Comparison of ENCODE assay signal across 18 cellular contexts in the genomic region with DNA sequence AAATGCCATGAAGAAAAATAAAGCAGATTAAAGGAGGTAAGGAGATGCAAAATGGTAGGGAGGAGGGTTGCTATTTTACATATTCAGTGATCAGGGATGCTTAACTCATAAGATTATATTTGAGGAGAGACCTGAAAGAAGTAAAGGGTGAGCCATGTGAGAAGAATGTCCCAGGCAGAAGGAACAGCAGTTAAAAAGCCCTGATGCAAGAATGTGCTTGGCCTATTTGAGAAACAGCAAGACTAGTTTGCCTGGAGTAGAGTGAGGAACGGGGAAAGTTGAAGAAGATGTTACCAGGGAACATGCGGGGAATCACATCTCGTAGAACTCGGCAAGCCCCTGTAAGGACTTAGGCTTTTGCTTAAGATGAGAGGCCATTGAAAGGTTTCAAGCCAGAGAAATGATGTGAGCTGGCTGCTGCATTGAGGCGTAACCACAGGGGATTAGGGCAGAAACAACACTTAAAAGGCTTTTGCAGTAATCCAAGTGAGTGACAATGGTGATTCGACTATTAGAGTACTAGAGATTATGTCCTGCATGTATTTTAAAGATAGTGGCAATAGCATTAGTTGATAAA.
DNase-seq lines count a peak whose midpoint lies in the region; ATAC-seq, FAIRE-seq and TF ChIP-seq lines count a peak whose summit lies in the region.
"Had no signal": no experiment of that assay in that cellular context is flagged by ENCODE, and none has a peak within 500 bp of the region (broad histone marks: within the 10 kb centered on the region; RNA-seq: fewer than 3 reads in every experiment).

No MANE protein-coding gene starts in this region.

- BruUV-seq in IMR-90 (replicated peaks; lab: Mats Ljungman, UMichigan) (no TSS peak), K562 (replicated peaks; lab: Mats Ljungman, UMichigan) (no TSS peak), PC-3 (replicated peaks; lab: Mats Ljungman, UMichigan) (no TSS peak)

- H3K79me2 ChIP-seq in K562 (ENCODE audit: control insufficient read depth, insufficient read depth, low read length) (no peaks in the 10 kb centered on the region), PC-3 (ENCODE audit: low read length) (no peaks in the 10 kb centered on the region)

- H2BK20ac ChIP-seq in IMR-90 (ENCODE audit: low read depth, low read length), result no peak overlapping the region

- no peak overlapping the region for H4K8ac ChIP-seq in IMR-90 (ENCODE audit: low read depth in 2 of 2, low read length in 2 of 2)

- H3K9me1 ChIP-seq in IMR-90 (ENCODE audit: insufficient read depth, low read length) (peaks cover 7% of the 10 kb centered on the region; the same call in 1 of the 2 replicates), K562 (ENCODE audit: control insufficient read depth, insufficient read depth, low read length) (no peaks in the 10 kb centered on the region)

- H3K18ac ChIP-seq in IMR-90 (ENCODE audit: low read depth, low read length), result no peak overlapping the region

- H3K4me2 ChIP-seq in IMR-90 (ENCODE audit: low read depth, low read length) (no peak overlapping the region), K562 (ENCODE audit: insufficient read depth, low read length) (no peak overlapping the region), PC-3 (ENCODE audit: low read length) (no peak overlapping the region)
- H3K4me2 ChIP-seq: KMS-11 had no signal

- H3K36me3 ChIP-seq in IMR-90 (ENCODE audit: control insufficient read depth, insufficient read depth, low read length), result peaks cover 5% of the 10 kb centered on the region; the same call in 1 of the 2 replicates
- peaks cover 4% of the 10 kb centered on the region; the same call in 2 of the 3 replicates for H3K36me3 ChIP-seq in K562 (ENCODE audit: control insufficient read depth, insufficient read depth, low read length)
- 0 out of 2 replicates have a peak, but pooled peaks cover 2% of the 10 kb centered on the region for H3K36me3 ChIP-seq in PC-3 (ENCODE audit: low read depth, low read length)

- TF ChIP-seq CTCF in IMR-90 (conservative IDR thresholded peaks at IDR 0.05; ENCODE audit: low read depth, low read length), result no peak
- no peak for TF ChIP-seq CTCF in K562 (IDR thresholded peaks at IDR 0.05 in 2 of 3, conservative IDR thresholded peaks at IDR 0.05 in 1 of 3; ENCODE audit: insufficient read depth in 2 of 3, low read depth in 1 of 3, low read length in 3 of 3)
- no peak for TF ChIP-seq CTCF in PC-3 (conservative IDR thresholded peaks at IDR 0.05; ENCODE audit: low read depth, low read length)

- 94% methylated on average over 3 of the region's 6 CpGs; no CpG with 5 or more reads in 1 of the 2 experiments for WGBS in IMR-90 (ENCODE audit: extremely low coverage in 2 of 2, insufficient read length in 1 of 2), 2 experiments
- WGBS in K562 (ENCODE audit: insufficient coverage, low coverage, missing lambda C conversion rate), result 89% methylated on average over 3 of the region's 6 CpGs

- H4K20me1 ChIP-seq in IMR-90 (ENCODE audit: insufficient read depth, low read length), result no peaks in the 10 kb centered on the region
- no peaks in the 10 kb centered on the region for H4K20me1 ChIP-seq in K562 (replicated peaks; ENCODE audit: control insufficient read depth, insufficient read depth, low read length)
- H4K20me1 ChIP-seq in PC-3 (ENCODE audit: low read length), result no peaks in the 10 kb centered on the region

- H4K5ac ChIP-seq in IMR-90 (ENCODE audit: low read depth, low read length), result no peak overlapping the region

- no peaks in the 10 kb centered on the region for H3K9me2 ChIP-seq in PC-3 (replicated peaks; ENCODE audit: low read length)

- dilution Hi-C loops in IMR-90 (cut with HindIII; ENCODE audit: low sequenced_read_pairs, unreplicated experiment), result no loop called here

- no peaks in the 10 kb centered on the region for H3K79me1 ChIP-seq in IMR-90 (ENCODE audit: low read depth in 1 of 2, low read length in 2 of 2)

- H3K27me3 ChIP-seq in IMR-90 (ENCODE audit: control insufficient read depth, insufficient read depth, low read length), result no peaks in the 10 kb centered on the region
- no peaks in the 10 kb centered on the region for H3K27me3 ChIP-seq in K562 (ENCODE audit: control insufficient read depth in 2 of 2, insufficient read depth in 2 of 2, low read length in 2 of 2)
- H3K27me3 ChIP-seq in PC-3 (ENCODE audit: low read length), result no peaks in the 10 kb centered on the region
- H3K27me3 ChIP-seq: gastroesophageal sphincter, suprapubic skin had no signal

- intact Hi-C loops in IMR-90 (cut with micrococcal nuclease), result no loop called here
- intact Hi-C loops in K562 (cut with micrococcal nuclease), result no loop called here
- intact Hi-C loops in PC-3 (cut with micrococcal nuclease), result no loop called here

- no peak for TF ChIP-seq RAD21 in IMR-90 (IDR thresholded peaks at IDR 0.05; ENCODE audit: low read length)
- no peak for TF ChIP-seq RAD21 in K562 (CRISPR knock-in tag; conservative IDR thresholded peaks at IDR 0.05 in 1 of 2, IDR thresholded peaks at IDR 0.05 in 1 of 2)

- DNase-seq in AG20443 (ENCODE audit: low spot score), result peak; percentile 7
- DNase-seq in IMR-90, result peak; percentile 47
- DNase-seq in K562 (ENCODE audit: extremely low read depth in 1 of 4, low spot score in 3 of 4), result no peak
- DNase-seq in iris pigment epithelial cell (ENCODE audit: low read depth), result peak; percentile 66
- no peak for DNase-seq in PC-3
- no peak for DNase-seq in COLO829 (ENCODE audit: low spot score)
- no peak for DNase-seq in stimulated activated CD4-positive, alpha-beta T cell treated with anti-CD3 and anti-CD28 coated beads, Interleukin-4, amount 100 ng/mL, for 4 hours
- DNase-seq in activated CD4-positive, alpha-beta T cell treated with anti-CD3 and anti-CD28 coated beads for 4 hours, result no peak
- DNase-seq: activated effector memory CD4-positive, alpha-beta T cell treated with Interleukin-2 at 50 U/mL for 16 hours; CD8-positive, alpha-beta T cell; lower lobe of right lung; NCI-H1105 treated with DMSO at 0.1 percent for 48 hours; NCI-H2227 treated with DMSO at 0.1 percent for 48 hours had no signal

- POLR2A ChIA-PET in IMR-90 (lab: Charles Lee; ENCODE audit: unreplicated experiment), result no interaction called here
- POLR2A ChIA-PET in K562 (lab: Yijun Ruan, JAX), result no interaction called here
- POLR2A ChIA-PET in PC-3 (lab: Charles Lee; ENCODE audit: unreplicated experiment), result no interaction called here

- H3K4me3 ChIP-seq in IMR-90 (ENCODE audit: insufficient read depth, low read depth, low read length) (no peak overlapping the region), K562 (no peak overlapping the region), PC-3 (ENCODE audit: low read length) (no peak overlapping the region)
- H3K4me3 ChIP-seq: gastroesophageal sphincter, GM12878, lower lobe of right lung, suprapubic skin had no signal

- H2AFZ ChIP-seq in IMR-90 (replicated peaks; ENCODE audit: low read length, poor library complexity), result peak overlapping the region; percentile 51
- H2AFZ ChIP-seq in K562 (ENCODE audit: low read depth, low read length), result no peak overlapping the region
- no peak overlapping the region for H2AFZ ChIP-seq in PC-3 (ENCODE audit: low read length)

- no peak for TF ChIP-seq POLR2A in IMR-90 (IDR thresholded peaks at IDR 0.05; ENCODE audit: low read depth, low read length)
- TF ChIP-seq POLR2A in K562 (conservative IDR thresholded peaks at IDR 0.05), result no peak

- no peak overlapping the region for H2AK5ac ChIP-seq in IMR-90 (ENCODE audit: low read depth, low read length)

- CTCF ChIA-PET in IMR-90 (lab: Yijun Ruan, JAX), result no interaction called here
- CTCF ChIA-PET in K562 (lab: Yijun Ruan, JAX; ENCODE audit: low intra/inter-chr PET ratio), result no interaction called here
- CTCF ChIA-PET in PC-3 (lab: Charles Lee), result no interaction called here

- H3K4me1 ChIP-seq in IMR-90 (ENCODE audit: control insufficient read depth, insufficient read depth, low read length) (no peaks in the 10 kb centered on the region), K562 (replicated peaks in 1 of 2; ENCODE audit: control insufficient read depth in 2 of 2, insufficient read depth in 2 of 2, low read length in 2 of 2) (no peaks in the 10 kb centered on the region), PC-3 (ENCODE audit: insufficient read depth, low read length) (no peaks in the 10 kb centered on the region)
- H3K4me1 ChIP-seq: gastroesophageal sphincter, lower lobe of right lung, suprapubic skin had no signal

- H2BK5ac ChIP-seq in IMR-90 (ENCODE audit: low read depth, low read length, poor library complexity, severe bottlenecking), result no peak overlapping the region

- in situ Hi-C loops in IMR-90 (cut with MboI; ENCODE audit: low sequenced_read_pairs) (no loop called here), K562 (cut with MboI) (no loop called here)

- H2BK120ac ChIP-seq in IMR-90 (ENCODE audit: low read depth, low read length), result no peak overlapping the region

- H2BK15ac ChIP-seq in IMR-90 (ENCODE audit: low read depth, low read length), result no peak overlapping the region

- H3K14ac ChIP-seq in IMR-90 (replicated peaks; ENCODE audit: low read depth, low read length), result no peak overlapping the region

- no peak overlapping the region for H3K23ac ChIP-seq in IMR-90 (ENCODE audit: low read depth, low read length)

- H2AK9ac ChIP-seq in IMR-90 (replicated peaks; ENCODE audit: low read depth, low read length, poor library complexity), result no peak overlapping the region

- no peak for ATAC-seq in IMR-90 (ENCODE audit: low read depth)
- no peak for ATAC-seq in K562
- no peak for ATAC-seq in PC-3
- ATAC-seq: CD8-positive, alpha-beta T cell; gastroesophageal sphincter; GM12878; lower lobe of right lung had no signal

- FAIRE-seq in K562 (lab: Jason Lieb, UNC), result no peak
- FAIRE-seq: GM12878 had no signal

- no peaks in the 10 kb centered on the region for H3K9me3 ChIP-seq in IMR-90 (ENCODE audit: control insufficient read depth, insufficient read depth, low read length)
- no peaks in the 10 kb centered on the region for H3K9me3 ChIP-seq in K562 (replicated peaks; ENCODE audit: control insufficient read depth, insufficient read depth, low read depth, low read length)
- H3K9me3 ChIP-seq in PC-3 (ENCODE audit: low read length), result no peaks in the 10 kb centered on the region
- H3K9me3 ChIP-seq: gastroesophageal sphincter, lower lobe of right lung, suprapubic skin had no signal

- no peak overlapping the region for H4K91ac ChIP-seq in IMR-90 (ENCODE audit: insufficient read depth, low read depth, low read length)

- H3K56ac ChIP-seq in IMR-90 (ENCODE audit: extremely low read depth, insufficient read depth, low read length), result no peak overlapping the region

- H3K27ac ChIP-seq in IMR-90 (ENCODE audit: insufficient read depth, low read length) (no peak overlapping the region), K562 (ENCODE audit: extremely low read depth, low read depth, low read length) (no peak overlapping the region), PC-3 (ENCODE audit: low read length) (no peak overlapping the region)
- H3K27ac ChIP-seq: gastroesophageal sphincter, HL-60, KMS-11, lower lobe of right lung, suprapubic skin had no signal

- H3K9ac ChIP-seq in IMR-90 (ENCODE audit: low read depth, low read length) (no peak overlapping the region), K562 (ENCODE audit: insufficient read depth in 1 of 2, low read depth in 2 of 2, low read length in 2 of 2) (no peak overlapping the region), PC-3 (ENCODE audit: low read length) (no peak overlapping the region)
- H3K9ac ChIP-seq: KMS-11 had no signal

- no peaks in the 10 kb centered on the region for H3F3A ChIP-seq in PC-3 (ENCODE audit: low read length, unreplicated experiment)

- H3K4ac ChIP-seq in IMR-90 (ENCODE audit: low read depth, low read length), result no peak overlapping the region

- TF ChIP-seq EP300 in K562 (IDR thresholded peaks at IDR 0.05; ENCODE audit: low read length), result no peak

Comparison
In these comparisons a context has a peak if more than half of its experiments do, and no peak if none do; other contexts are left out.
1. DNase-seq: peak in AG20443 (single experiment), IMR-90 (single experiment) and iris pigment epithelial cell (single experiment); none in K562 (0 of 4), PC-3 (single experiment), COLO829 (single experiment), stimulated activated CD4-positive, alpha-beta T cell treated with anti-CD3 and anti-CD28 coated beads, Interleukin-4, amount 100 ng/mL, for 4 hours (0 of 2) and activated CD4-positive, alpha-beta T cell treated with anti-CD3 and anti-CD28 coated beads for 4 hours (0 of 2).